In the genomic region with DNA sequence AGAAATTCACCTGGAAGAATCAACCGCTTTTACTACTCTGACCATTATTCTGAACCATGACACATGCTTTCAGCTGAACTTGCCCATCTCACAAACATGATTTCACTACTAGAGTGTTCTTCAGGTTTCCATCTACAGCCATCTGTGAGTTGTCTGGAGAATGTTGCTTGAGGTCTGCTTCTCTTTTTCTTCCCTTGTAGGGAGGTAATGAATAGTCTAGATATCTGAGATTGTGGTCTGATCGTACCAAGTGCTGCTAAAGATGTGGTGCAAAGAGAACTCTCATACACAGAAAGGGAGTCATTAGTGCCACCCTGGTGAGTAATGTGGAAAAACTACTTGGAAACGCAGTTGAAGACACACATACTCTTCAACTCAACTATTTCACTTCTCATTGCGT, we compare ENCODE assay signal across 26 cellular contexts.
"Had no signal": no experiment of that assay in that cellular context is flagged by ENCODE, and none has a peak within 500 bp of the region (broad histone marks: within the 10 kb centered on the region; RNA-seq: fewer than 3 reads in every experiment).

No MANE protein-coding gene starts in this region.

- H3K4me3 Mint-ChIP-seq: dendritic cell treated with granulocyte-macrophage colony-stimulating factor and Interleukin-4, amounts not matched to agents 40 ng/mL and 50 ng/mL, for 4 days; endodermal cell; naive thymus-derived CD4-positive, alpha-beta T cell; nephron; stimulated activated memory B cell treated with anti-CD40 and anti-IgM and Interleukin-4, amounts not matched to agents 10 μg/mL and 1 μg/mL and 100 μg/mL, for 72 hours; stimulated activated naive CD8-positive, alpha-beta T cell treated with anti-CD3 and anti-CD28 coated beads, Interleukin-15, Interleukin-2, amounts not matched to agents 100 ng/mL and 50 ng/mL, for 24 hours had no signal

- H3K9me3 ChIP-seq: colonic mucosa, gastrocnemius medialis, psoas muscle, spleen, thoracic aorta, tibial nerve, upper lobe of left lung had no signal

- H3K36me3 Mint-ChIP-seq: stimulated activated memory B cell treated with anti-CD40 and anti-IgM and Interleukin-4, amounts not matched to agents 10 μg/mL and 1 μg/mL and 100 μg/mL, for 72 hours had no signal

- H3K4me1 ChIP-seq: colonic mucosa, gastrocnemius medialis, psoas muscle, spleen, tibial nerve, upper lobe of left lung had no signal

- ATAC-seq: esophagus mucosa; gastrocnemius medialis; naive thymus-derived CD4-positive, alpha-beta T cell; psoas muscle; right cardiac atrium; stimulated activated memory B cell treated with anti-CD40 and anti-IgM and Interleukin-4, amounts not matched to agents 10 μg/mL and 1 μg/mL and 100 μg/mL, for 72 hours had no signal

- H3K27ac Mint-ChIP-seq: dendritic cell treated with granulocyte-macrophage colony-stimulating factor and Interleukin-4, amounts not matched to agents 40 ng/mL and 50 ng/mL, for 4 days; endodermal cell; naive thymus-derived CD4-positive, alpha-beta T cell; nephron; stimulated activated memory B cell treated with anti-CD40 and anti-IgM and Interleukin-4, amounts not matched to agents 10 μg/mL and 1 μg/mL and 100 μg/mL, for 72 hours; stimulated activated naive CD8-positive, alpha-beta T cell treated with anti-CD3 and anti-CD28 coated beads, Interleukin-15, Interleukin-2, amounts not matched to agents 100 ng/mL and 50 ng/mL, for 24 hours had no signal

- H3K4me1 Mint-ChIP-seq: endodermal cell; naive thymus-derived CD4-positive, alpha-beta T cell; nephron; stimulated activated memory B cell treated with anti-CD40 and anti-IgM and Interleukin-4, amounts not matched to agents 10 μg/mL and 1 μg/mL and 100 μg/mL, for 72 hours had no signal

- H3K9me3 Mint-ChIP-seq: dendritic cell treated with granulocyte-macrophage colony-stimulating factor and Interleukin-4, amounts not matched to agents 40 ng/mL and 50 ng/mL, for 4 days; endodermal cell; naive thymus-derived CD4-positive, alpha-beta T cell; nephron; stimulated activated memory B cell treated with anti-CD40 and anti-IgM and Interleukin-4, amounts not matched to agents 10 μg/mL and 1 μg/mL and 100 μg/mL, for 72 hours; stimulated activated naive CD8-positive, alpha-beta T cell treated with anti-CD3 and anti-CD28 coated beads, Interleukin-15, Interleukin-2, amounts not matched to agents 100 ng/mL and 50 ng/mL, for 24 hours had no signal

- DNase-seq: colonic mucosa; effector CD8-positive, alpha-beta T cell; endodermal cell; foreskin fibroblast; gastrocnemius medialis; head of caudate nucleus; kidney; mesendoderm; midbrain; naive thymus-derived CD4-positive, alpha-beta T cell; nucleus accumbens; psoas muscle; right cardiac atrium; spleen; stimulated activated CD4-positive, alpha-beta T cell treated with anti-CD3 and anti-CD28 coated beads, Interleukin-4, amount 100 ng/mL, for 4 hours; upper lobe of left lung had no signal

- H3K27ac ChIP-seq: colonic mucosa, epithelial cell of prostate, gastrocnemius medialis, psoas muscle, skin epidermis, spleen, thoracic aorta, tibial nerve, upper lobe of left lung had no signal

- H3K4me3 ChIP-seq: colonic mucosa, gastrocnemius medialis, psoas muscle, skin epidermis, spleen, thoracic aorta, tibial nerve, upper lobe of left lung had no signal

- FAIRE-seq: kidney, urothelium cell line had no signal

- H3K36me3 ChIP-seq: colonic mucosa, gastrocnemius medialis, spleen, thoracic aorta, tibial nerve, upper lobe of left lung had no signal

- H3K27me3 ChIP-seq: colonic mucosa, gastrocnemius medialis, tibial nerve, upper lobe of left lung had no signal
